8 cellular contexts compared by ENCODE assay signal in genomic region chr2:85353876-85354285, GRCh38. TPM values are rescaled to one million over a fixed set of nuclear protein-coding genes. Genes with fewer than 3 reads are reported as not detected.
DNase-seq lines count a peak whose midpoint lies in the region; ATAC-seq and TF ChIP-seq lines count a peak whose summit lies in the region.

No MANE protein-coding gene starts in this region.

- ATAC-seq in GM21423 (IDR thresholded peaks at IDR 0.05; ENCODE audit: unreplicated experiment), result no peak

- no peaks in the 10 kb centered on the region for H3K4me1 ChIP-seq in HUES48 (ENCODE audit: control insufficient read depth, insufficient read depth, low read length)
- H3K4me1 ChIP-seq in neutrophil (ENCODE audit: control insufficient read depth in 1 of 2, insufficient read depth in 1 of 2, low read depth in 1 of 2, low read length in 1 of 2), result peaks cover 21 to 27% of the 10 kb centered on the region in 2 experiments

- intact Hi-C loops in activated naive CD4-positive, alpha-beta T cell treated with anti-CD3 and anti-CD28 coated beads for 36 hours (cut with micrococcal nuclease), result loop anchor here (1.0 to 10.0 kb wide), 10 partner anchors 26 to 841 kb away; partner anchors contain the start of genes C2orf68, GGCX, IMMT and MRPL35

- H3K36me3 Mint-ChIP-seq in activated naive CD4-positive, alpha-beta T cell treated with anti-CD3 and anti-CD28 coated beads for 36 hours (ENCODE audit: low read depth), result peaks cover 30% of the 10 kb centered on the region
- peaks cover 78% of the 10 kb centered on the region for H3K36me3 Mint-ChIP-seq in activated T-cell treated with anti-CD3 and anti-CD28 coated beads, Interleukin-2, amount 50 U/mL, for 24 hours (ENCODE audit: low read depth)

- H3K9me3 ChIP-seq in HUES48 (ENCODE audit: control insufficient read depth, insufficient read depth, low read length) (no peaks in the 10 kb centered on the region), neutrophil (no peaks in the 10 kb centered on the region)

- peak overlapping the region; percentile 96 for H3K27ac Mint-ChIP-seq in activated naive CD4-positive, alpha-beta T cell treated with anti-CD3 and anti-CD28 coated beads for 36 hours
- peak overlapping the region; percentile 97 for H3K27ac Mint-ChIP-seq in activated T-cell treated with anti-CD3 and anti-CD28 coated beads, Interleukin-2, amount 50 U/mL, for 24 hours

- no peaks in the 10 kb centered on the region for H3K9me3 Mint-ChIP-seq in activated naive CD4-positive, alpha-beta T cell treated with anti-CD3 and anti-CD28 coated beads for 36 hours
- H3K9me3 Mint-ChIP-seq in activated T-cell treated with anti-CD3 and anti-CD28 coated beads, Interleukin-2, amount 50 U/mL, for 24 hours, result no peaks in the 10 kb centered on the region

- H3K9ac ChIP-seq in HUES48 (ENCODE audit: low read depth, low read length), result no peak overlapping the region

- H3K36me3 ChIP-seq in HUES48 (ENCODE audit: control insufficient read depth, insufficient read depth, low read length), result peaks cover 39% of the 10 kb centered on the region
- H3K36me3 ChIP-seq in neutrophil, result peaks cover 26% of the 10 kb centered on the region

- DNase-seq in activated naive CD4-positive, alpha-beta T cell treated with anti-CD3 and anti-CD28 coated beads for 36 hours, result peak; percentile 23
- DNase-seq in activated naive CD4-positive, alpha-beta T cell treated with anti-CD3 and anti-CD28 coated beads, Interleukin-2, amount 50 U/mL, for 16 hours, result no peak
- no peak for DNase-seq in activated T-cell treated with anti-CD3 and anti-CD28 coated beads, Interleukin-2, amount 50 U/mL, for 24 hours
- peak; percentile 12 for DNase-seq in foreskin melanocyte
- no peak for DNase-seq in DMS79 treated with DMSO at 0.1 percent for 48 hours (lab: John Stamatoyannopoulos, UW)

- CTCF ChIA-PET in activated naive CD4-positive, alpha-beta T cell treated with anti-CD3 and anti-CD28 coated beads for 36 hours (lab: Charles Lee), result interaction anchor here (0.7 to 1.8 kb wide), 4 partner anchors 20 to 200 kb away, joined by 3 to 6 read pairs (median 3); no protein-coding TSS in a partner anchor

- H3K27ac ChIP-seq in HUES48 (ENCODE audit: low read depth, low read length) (no peak overlapping the region), neutrophil (peak overlapping the region; percentile 86)

- peaks cover 35% of the 10 kb centered on the region for H3K4me1 Mint-ChIP-seq in activated naive CD4-positive, alpha-beta T cell treated with anti-CD3 and anti-CD28 coated beads for 36 hours (ENCODE audit: low read depth)
- peaks cover 44% of the 10 kb centered on the region for H3K4me1 Mint-ChIP-seq in activated T-cell treated with anti-CD3 and anti-CD28 coated beads, Interleukin-2, amount 50 U/mL, for 24 hours (ENCODE audit: low read depth)

- H3K27me3 Mint-ChIP-seq in activated naive CD4-positive, alpha-beta T cell treated with anti-CD3 and anti-CD28 coated beads for 36 hours (ENCODE audit: low read depth), result no peaks in the 10 kb centered on the region
- no peaks in the 10 kb centered on the region for H3K27me3 Mint-ChIP-seq in activated T-cell treated with anti-CD3 and anti-CD28 coated beads, Interleukin-2, amount 50 U/mL, for 24 hours

- peak overlapping the region; percentile 99 for H3K4me3 Mint-ChIP-seq in activated naive CD4-positive, alpha-beta T cell treated with anti-CD3 and anti-CD28 coated beads for 36 hours
- H3K4me3 Mint-ChIP-seq in activated T-cell treated with anti-CD3 and anti-CD28 coated beads, Interleukin-2, amount 50 U/mL, for 24 hours, result peak overlapping the region; percentile 90

- H3K27me3 ChIP-seq in HUES48 (ENCODE audit: control insufficient read depth, insufficient read depth, low read length), result no peaks in the 10 kb centered on the region
- H3K27me3 ChIP-seq in neutrophil, result no peaks in the 10 kb centered on the region

- no peak for TF ChIP-seq CTCF in neutrophil (IDR thresholded peaks at IDR 0.05)

- H3K4me3 ChIP-seq in HUES48 (ENCODE audit: low read depth, low read length) (peak overlapping the region; percentile 96), neutrophil (ENCODE audit: low read depth in 1 of 2, low read length in 1 of 2) (peak overlapping the region; percentile 67 to 78)

RNA-seq across cellular contexts. Expression of gene RETSAT, which starts 0.4 kb away (rescaled TPM):
- total RNA-seq in activated naive CD4-positive, alpha-beta T cell treated with anti-CD3 and anti-CD28 coated beads for 36 hours, result 10 to 100 TPM; 19.7 to 24.5 TPM

RNA-seq across cellular contexts. Expression of gene ELMOD3, which starts 0.7 kb away (rescaled TPM):
- total RNA-seq in activated naive CD4-positive, alpha-beta T cell treated with anti-CD3 and anti-CD28 coated beads for 36 hours, result 10 to 100 TPM; 14.8 to 15.4 TPM

RNA-seq across cellular contexts. Expression of gene TGOLN2, which starts 26.1 kb away (rescaled TPM):
- 10 to 100 TPM; 82.5 to 85.4 TPM for total RNA-seq in activated naive CD4-positive, alpha-beta T cell treated with anti-CD3 and anti-CD28 coated beads for 36 hours

RNA-seq across cellular contexts. Expression of gene CAPG, which starts 56.3 kb away (rescaled TPM):
- total RNA-seq in activated naive CD4-positive, alpha-beta T cell treated with anti-CD3 and anti-CD28 coated beads for 36 hours, result 10 to 100 TPM; 10.2 to 10.7 TPM

Comparison
In these comparisons a context has a peak if more than half of its experiments do, and no peak if none do; other contexts are left out.
1. DNase-seq: peak in activated naive CD4-positive, alpha-beta T cell treated with anti-CD3 and anti-CD28 coated beads for 36 hours (single experiment) and foreskin melanocyte (single experiment); none in activated naive CD4-positive, alpha-beta T cell treated with anti-CD3 and anti-CD28 coated beads, Interleukin-2, amount 50 U/mL, for 16 hours (single experiment), activated T-cell treated with anti-CD3 and anti-CD28 coated beads, Interleukin-2, amount 50 U/mL, for 24 hours (single experiment) and DMS79 treated with DMSO at 0.1 percent for 48 hours (single experiment).